In genomic region chr1:9577423-9577822, GRCh38 we compare ENCODE assay signal across 21 cellular contexts.
"Had no signal": no experiment of that assay in that cellular context is flagged by ENCODE, and none has a peak within 500 bp of the region (broad histone marks: within the 10 kb centered on the region; RNA-seq: fewer than 3 reads in every experiment).

No MANE protein-coding gene starts in this region.

- DNase-seq: Kasumi-1, KG1, MM.1S, NCI-H1092 treated with DMSO at 0.1 percent for 48 hours, NCI-H1436, NCI-H187, NCI-H2029, NCI-H2081 treated with DMSO at 0.1 percent for 48 hours, NCI-H2171, NCI-H226, NCI-H446, NCI-H510A, NCI-H524 treated with DMSO at 0.1 percent for 48 hours, NCI-H69, NCI-H774, Right ventricle myocardium superior, RPMI8226, SIG-M5 had no signal

- H3K9me3 ChIP-seq: SJSA1 had no signal

- H3K4me1 ChIP-seq: SJSA1 had no signal

- H3K27ac ChIP-seq: HL-60, SJSA1, SK-N-MC had no signal

- H3K27me3 ChIP-seq: SJSA1 had no signal

- H3K4me3 ChIP-seq: SJSA1, SK-N-MC had no signal
